Comparison of ENCODE assay signal across 9 cellular contexts in the genomic region with DNA sequence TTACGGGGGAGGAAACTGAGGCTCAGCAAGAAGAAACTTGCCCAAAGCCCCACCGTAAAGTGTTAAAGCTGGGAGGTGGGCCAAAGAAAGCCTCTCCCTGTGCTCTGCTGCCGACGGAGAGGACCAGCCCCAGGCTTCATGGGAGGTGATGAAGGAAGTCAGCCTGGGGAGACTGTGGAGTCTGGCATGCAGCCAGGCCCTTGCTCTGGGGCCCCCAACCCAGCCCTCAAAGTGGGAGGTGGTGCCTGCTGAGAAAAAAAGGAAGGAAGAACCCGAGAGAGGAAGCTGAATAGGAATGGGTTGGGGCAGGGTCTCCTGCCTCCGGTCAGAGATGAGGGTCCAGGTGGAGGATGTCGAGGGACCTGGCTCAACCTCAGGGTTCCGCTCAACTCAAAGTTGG. TPM values are rescaled to one million over a fixed set of nuclear protein-coding genes. Genes with fewer than 3 reads are reported as not detected.
DNase-seq lines count a peak whose midpoint lies in the region; ATAC-seq and TF ChIP-seq lines count a peak whose summit lies in the region.
"Had no signal": no experiment of that assay in that cellular context is flagged by ENCODE, and none has a peak within 500 bp of the region (broad histone marks: within the 10 kb centered on the region; RNA-seq: fewer than 3 reads in every experiment).

No MANE protein-coding gene starts in this region.

- H3K4me1 ChIP-seq in DOHH2 (ENCODE audit: control insufficient read depth, low read length) = peaks cover 76% of the 10 kb centered on the region
- peaks cover 19 to 64% (median 45%) of the 10 kb centered on the region in 4 donors for H3K4me1 ChIP-seq in Peyer's patch
- H3K4me1 ChIP-seq in trophoblast cell (ENCODE audit: control insufficient read depth in 1 of 2, insufficient read depth in 2 of 2, low read length in 2 of 2) = peaks cover 7 to 13% of the 10 kb centered on the region in 2 experiments

- H3K9me3 ChIP-seq in DOHH2 (ENCODE audit: control insufficient read depth, insufficient read depth, low read length) (no peaks in the 10 kb centered on the region), Peyer's patch (no peaks in the 10 kb centered on the region), trophoblast cell (ENCODE audit: insufficient read depth, low read depth, low read length) (no peaks in the 10 kb centered on the region)

- H3K23ac ChIP-seq in trophoblast cell (ENCODE audit: low read length) = no peak overlapping the region

- peaks cover 13% of the 10 kb centered on the region for H3K79me1 ChIP-seq in trophoblast cell (ENCODE audit: low read length)

- no peak overlapping the region for H3K9ac ChIP-seq in trophoblast cell (ENCODE audit: low read length)

- H3K9me3 Mint-ChIP-seq in endothelial cell (ENCODE audit: unreplicated experiment) = no peaks in the 10 kb centered on the region

- ATAC-seq in HG02981 (IDR thresholded peaks at IDR 0.05; ENCODE audit: unreplicated experiment) = no peak

- peaks cover 18% of the 10 kb centered on the region for H3F3A ChIP-seq in DOHH2 (ENCODE audit: control insufficient read depth, insufficient read depth)

- H3K4ac ChIP-seq in trophoblast cell (ENCODE audit: low read depth, low read length) = peak overlapping the region; percentile 44

- H4K20me1 ChIP-seq in DOHH2 (ENCODE audit: control insufficient read depth, insufficient read depth, low read depth, low read length) = peaks cover 14% of the 10 kb centered on the region

- no peak for TF ChIP-seq CTCF in DOHH2 (IDR thresholded peaks at IDR 0.05; ENCODE audit: low read depth, low read length, poor library complexity, severe bottlenecking)
- no peak for TF ChIP-seq CTCF in Peyer's patch (IDR thresholded peaks at IDR 0.05)
- no peak for TF ChIP-seq CTCF in endothelial cell (IDR thresholded peaks at IDR 0.05; ENCODE audit: unreplicated experiment)

- H4K91ac ChIP-seq in trophoblast cell (ENCODE audit: low read depth, low read length) = no peak overlapping the region

- H2AK5ac ChIP-seq in trophoblast cell (ENCODE audit: low read length) = no peak overlapping the region

- no peak overlapping the region for H2AFZ ChIP-seq in trophoblast cell (ENCODE audit: insufficient read depth, low read length, poor library complexity)

- no peaks in the 10 kb centered on the region for H3K9me2 ChIP-seq in DOHH2 (replicated peaks; ENCODE audit: control insufficient read depth, low read length)

- H2BK12ac ChIP-seq in trophoblast cell (ENCODE audit: low read length) = no peak overlapping the region

- peaks cover 49% of the 10 kb centered on the region for H3K4me1 Mint-ChIP-seq in endothelial cell (ENCODE audit: unreplicated experiment)

- DNase-seq in Peyer's patch (peak in 1 of 3 donors; percentile 33), endothelial cell (ENCODE audit: low spot score) (no peak), trophoblast cell (no peak), inferior parietal cortex (ENCODE audit: extremely low spot score) (no peak), middle frontal gyrus (ENCODE audit: extremely low spot score, low spot score) (no peak), 8988T (no peak)

- H3K27me3 Mint-ChIP-seq in endothelial cell (ENCODE audit: unreplicated experiment) = peaks cover 16% of the 10 kb centered on the region

- no peak overlapping the region for H3K18ac ChIP-seq in trophoblast cell (ENCODE audit: low read length)

- H4K8ac ChIP-seq in trophoblast cell (ENCODE audit: low read depth, low read length) = no peak overlapping the region

- H3K4me2 ChIP-seq in DOHH2 (ENCODE audit: low read length) (peak overlapping the region; percentile 87), trophoblast cell (ENCODE audit: low read length) (no peak overlapping the region)

- H4K12ac ChIP-seq in trophoblast cell (ENCODE audit: low read depth, low read length) = peak overlapping the region; percentile 26

- peak overlapping the region; percentile 83 for H3K27ac Mint-ChIP-seq in endothelial cell (ENCODE audit: unreplicated experiment)

- H3K79me2 ChIP-seq in DOHH2 (ENCODE audit: control insufficient read depth, low read length) (peaks cover 55% of the 10 kb centered on the region), trophoblast cell (ENCODE audit: control insufficient read depth, insufficient read depth, low read length, poor library complexity) (peaks cover 29% of the 10 kb centered on the region)

- H3K36me3 ChIP-seq in DOHH2 (ENCODE audit: control insufficient read depth, low read length) (peaks cover 75% of the 10 kb centered on the region), Peyer's patch (peaks cover 0 to 40% (median 3%) of the 10 kb centered on the region in 3 donors), trophoblast cell (ENCODE audit: control insufficient read depth in 1 of 2, insufficient read depth in 2 of 2, low read length in 2 of 2) (peaks cover 48 to 53% of the 10 kb centered on the region in 2 experiments)

- H3K27me3 ChIP-seq in DOHH2 (ENCODE audit: control insufficient read depth, low read length) (no peaks in the 10 kb centered on the region), Peyer's patch (no peaks in the 10 kb centered on the region), trophoblast cell (ENCODE audit: insufficient read depth, low read length) (no peaks in the 10 kb centered on the region)

- peaks cover 7% of the 10 kb centered on the region for H3K36me3 Mint-ChIP-seq in endothelial cell (ENCODE audit: low read depth, unreplicated experiment)

- H2BK120ac ChIP-seq in trophoblast cell (ENCODE audit: insufficient read depth, low read length, poor library complexity) = no peak overlapping the region

- no CpG with 5 or more reads among the region's 8 CpGs for WGBS in trophoblast cell (ENCODE audit: extremely low coverage, insufficient coverage, insufficient read length)

- no peak for TF ChIP-seq POLR2A in Peyer's patch (IDR thresholded peaks at IDR 0.05)

- H3K14ac ChIP-seq in trophoblast cell (ENCODE audit: low read length) = no peak overlapping the region

- no peak overlapping the region for H2BK5ac ChIP-seq in trophoblast cell (ENCODE audit: low read depth, low read length, poor library complexity)

- H3K4me3 ChIP-seq in DOHH2 (ENCODE audit: low read length) (peak overlapping the region; percentile 83), Peyer's patch (peak overlapping the region in 3 of 4 donors; percentile 17 to 80 (median 61)), trophoblast cell (ENCODE audit: low read depth, low read length) (no peak overlapping the region)

- H3K27ac ChIP-seq in DOHH2 (ENCODE audit: low read depth, low read length) = peak overlapping the region; percentile 88
- peak overlapping the region; percentile 94 to 100 (median 97) for H3K27ac ChIP-seq in Peyer's patch
- H3K27ac ChIP-seq in trophoblast cell (ENCODE audit: low read depth, low read length) = no peak overlapping the region

- H3K4me3 Mint-ChIP-seq in endothelial cell (ENCODE audit: unreplicated experiment) = peak overlapping the region; percentile 70

RNA-seq across cellular contexts. Expression of a gene that starts 3.8 kb away (rescaled TPM):
- total RNA-seq in Peyer's patch = 100 to 1,000 TPM in 1 of 4 donors, 10 to 100 TPM in 3; 46.4 to 114 (median 65.3) TPM
- total RNA-seq in endothelial cell (ENCODE audit: unreplicated experiment) = 103 TPM
- 49.2 and 50.6 TPM in 2 replicates for polyA plus RNA-seq in trophoblast cell (2013)

RNA-seq across cellular contexts. Expression of a gene that starts 15.8 kb away (rescaled TPM):
- total RNA-seq in Peyer's patch (100 to 1,000 TPM in 3 of 4 donors, 10 to 100 TPM in 1; 39.6 to 823 (median 613) TPM), endothelial cell (ENCODE audit: unreplicated experiment) (0.85 TPM)
- 0.01 and 0.04 TPM in 2 replicates for polyA plus RNA-seq in trophoblast cell (2013)
- total RNA-seq: M059J had no signal

Comparison
In these comparisons a context has a peak if more than half of its experiments do, and no peak if none do; other contexts are left out.
1. RNA of a gene that starts 15.8 kb away (total RNA-seq): 39.6 to 823 TPM in Peyer's patch; 0.85 TPM in endothelial cell (single experiment); every median in the first group is over 10 times any median in the second.